Comparison of ENCODE assay signal across 18 cellular contexts in genomic region chr2:217418544-217418943, GRCh38.
A peak's percentile ranks its signal among the peaks of the same experiment; 100 is the strongest.
DNase-seq lines count a peak whose midpoint lies in the region; ATAC-seq and TF ChIP-seq lines count a peak whose summit lies in the region.
"Had no signal": no experiment of that assay in that cellular context is flagged by ENCODE, and none has a peak within 500 bp of the region (broad histone marks: within the 10 kb centered on the region; RNA-seq: fewer than 3 reads in every experiment).

No MANE protein-coding gene starts in this region.

- no peaks in the 10 kb centered on the region for H3K9me3 ChIP-seq in SK-N-SH
- H3K9me3 ChIP-seq in smooth muscle cell (replicated peaks; ENCODE audit: low read depth): no peaks in the 10 kb centered on the region
- no peaks in the 10 kb centered on the region for H3K9me3 ChIP-seq in aorta (ENCODE audit: control insufficient read depth, low read length)
- H3K9me3 ChIP-seq: HAP-1 had no signal

- no peak for TF ChIP-seq EP300 in SK-N-SH (IDR thresholded peaks at IDR 0.05; ENCODE audit: borderline replicate concordance in 1 of 2, low read depth in 1 of 2, low read length in 1 of 2)

- H3K4me1 ChIP-seq in SK-N-SH (ENCODE audit: control insufficient read depth in 1 of 2, insufficient read depth in 2 of 2, low read depth in 1 of 2, low read length in 1 of 2) (0 out of 4 replicates have a peak, but pooled peaks cover 0 to 4% of the 10 kb centered on the region in 2 experiments), smooth muscle cell (ENCODE audit: low read depth) (no peaks in the 10 kb centered on the region), aorta (ENCODE audit: control insufficient read depth in 1 of 2, insufficient read depth in 2 of 2, low read length in 2 of 2) (peaks cover 13 to 16% of the 10 kb centered on the region in 2 donors)

- H3K27me3 ChIP-seq in SK-N-SH (ENCODE audit: insufficient read depth): no peaks in the 10 kb centered on the region
- no peaks in the 10 kb centered on the region for H3K27me3 ChIP-seq in smooth muscle cell (ENCODE audit: low read depth)
- H3K27me3 ChIP-seq in aorta (ENCODE audit: control insufficient read depth in 1 of 2, insufficient read depth in 2 of 2, low read length in 1 of 2): no peaks in the 10 kb centered on the region

- H3F3A ChIP-seq in SK-N-SH (replicated peaks; ENCODE audit: insufficient read depth) (peaks cover 3% of the 10 kb centered on the region), smooth muscle cell (ENCODE audit: low read depth) (no peaks in the 10 kb centered on the region)

- TF ChIP-seq CTCF in SK-N-SH (IDR thresholded peaks at IDR 0.05): no peak
- TF ChIP-seq CTCF in fibroblast of the aortic adventitia (IDR thresholded peaks at IDR 0.05; ENCODE audit: insufficient read depth, low read length): no peak
- no peak for TF ChIP-seq CTCF in smooth muscle cell (IDR thresholded peaks at IDR 0.05; ENCODE audit: borderline replicate concordance, insufficient read depth, poor library complexity, severe bottlenecking)

- H3K9ac ChIP-seq in SK-N-SH (no peak overlapping the region), smooth muscle cell (ENCODE audit: low read depth) (no peak overlapping the region)

- CTCF ChIA-PET in SK-N-SH (lab: Yijun Ruan, JAX): interaction anchor here (1.3 kb wide), 1 partner anchor 29 kb away, joined by 3 read pairs; no protein-coding TSS in a partner anchor

- POLR2A ChIA-PET in SK-N-SH (lab: Yijun Ruan, JAX): no interaction called here

- H3K4me2 ChIP-seq in SK-N-SH (no peak overlapping the region), smooth muscle cell (peak overlapping the region; percentile 4)

- H3K36me3 ChIP-seq in SK-N-SH (replicated peaks in 1 of 2; ENCODE audit: control insufficient read depth in 1 of 2, insufficient read depth in 2 of 2, low read length in 1 of 2) (no peaks in the 10 kb centered on the region), smooth muscle cell (ENCODE audit: low read depth) (no peaks in the 10 kb centered on the region), aorta (ENCODE audit: control insufficient read depth in 1 of 2, insufficient read depth in 2 of 2, low read length in 1 of 2) (no peaks in the 10 kb centered on the region)
- H3K36me3 ChIP-seq: HAP-1 had no signal

- H4K20me1 ChIP-seq in SK-N-SH (ENCODE audit: insufficient read depth): no peaks in the 10 kb centered on the region
- no peaks in the 10 kb centered on the region for H4K20me1 ChIP-seq in smooth muscle cell (ENCODE audit: low read depth)

- H3K79me2 ChIP-seq in SK-N-SH (ENCODE audit: insufficient read depth): no peaks in the 10 kb centered on the region
- no peaks in the 10 kb centered on the region for H3K79me2 ChIP-seq in smooth muscle cell (ENCODE audit: low read depth)

- H3K9me2 ChIP-seq in SK-N-SH: no peaks in the 10 kb centered on the region

- TF ChIP-seq RAD21 in SK-N-SH (IDR thresholded peaks at IDR 0.05; ENCODE audit: low read length): no peak

- H3K27ac ChIP-seq in SK-N-SH (ENCODE audit: low read depth in 2 of 2, low read length in 1 of 2) (peak overlapping the region in 1 of 2 experiments; percentile 15; a peak in 1 of 4 replicates), smooth muscle cell (ENCODE audit: low read depth) (no peak overlapping the region), aorta (ENCODE audit: low read depth in 1 of 2, low read length in 2 of 2) (peak overlapping the region in 1 of 2 donors; percentile 86)
- H3K27ac ChIP-seq: 22Rv1, HL-60 had no signal

- H3K4me3 ChIP-seq in SK-N-SH (ENCODE audit: low read depth in 2 of 2, low read length in 1 of 2) (no peak overlapping the region), fibroblast of the aortic adventitia (ENCODE audit: low read depth, low read length) (no peak overlapping the region), smooth muscle cell (no peak overlapping the region), aorta (ENCODE audit: low read length in 2 of 2) (no peak overlapping the region)
- H3K4me3 ChIP-seq: HAP-1 had no signal

- WGBS in SK-N-SH (ENCODE audit: low lambda C conversion rate): 89% methylated on average over 3 of the region's 3 CpGs
- WGBS in smooth muscle cell (ENCODE audit: low lambda C conversion rate): 92% methylated on average over 3 of the region's 3 CpGs
- WGBS in aorta, 2 donors: 2 to 7% methylated on average over 3 of the region's 3 CpGs

- no peak for ATAC-seq in SK-N-SH treated with all-trans-retinoic acid at 6 μM for 48 hours
- ATAC-seq in aorta (ENCODE audit: low FRiP score): peak; percentile 62
- no peak for ATAC-seq in HG03139 (IDR thresholded peaks at IDR 0.05; ENCODE audit: unreplicated experiment)

- H2AFZ ChIP-seq in SK-N-SH (ENCODE audit: low read depth) (0 out of 2 replicates have a peak overlapping the region, but pooled peaks have one; percentile 11), smooth muscle cell (ENCODE audit: low read depth) (no peak overlapping the region)

- intact Hi-C loops in aorta (cut with DNase I): no loop called here

- DNase-seq in SK-N-SH (no peak), fibroblast of the aortic adventitia (ENCODE audit: low read depth) (peak; percentile 49), smooth muscle cell (lab: John Stamatoyannopoulos, UW; ENCODE audit: unreplicated experiment) (no peak), aorta (no peak), HuH-7 (ENCODE audit: low spot score) (no peak)
- no peak for DNase-seq in stimulated activated CD4-positive, alpha-beta T cell treated with anti-CD3 and anti-CD28 coated beads, Interleukin-4, amount 100 ng/mL, for 24 hours
- DNase-seq: CD4-positive, alpha-beta memory T cell; KBM-7; NCI-H1436; NCI-H2029 treated with DMSO at 0.1 percent for 48 hours; NCI-H2171 treated with DMSO at 0.1 percent for 48 hours; NCI-H446 treated with DMSO at 0.1 percent for 48 hours; NK-92 treated with Interleukin-12 subunit alpha and Interleukin-12 subunit beta, amount 100 ng/mL, for 24 hours had no signal

TF ChIP-seq in SK-N-SH, 30 proteins besides CTCF, POLR2A, EP300 and RAD21:
- no peak for TF ChIP-seq GABPA (IDR thresholded peaks at IDR 0.05; ENCODE audit: low read depth)
- TF ChIP-seq TCF12 (IDR thresholded peaks at IDR 0.05): no peak
- TF ChIP-seq FOXJ3 (CRISPR knock-in tag; IDR thresholded peaks at IDR 0.05): no peak
- TF ChIP-seq MAX (IDR thresholded peaks at IDR 0.05; ENCODE audit: low read depth): no peak
- no peak for TF ChIP-seq SIN3A (IDR thresholded peaks at IDR 0.05; ENCODE audit: borderline replicate concordance, low read depth, low read length)
- TF ChIP-seq MXI1 (IDR thresholded peaks at IDR 0.05; ENCODE audit: low read depth, low read length): no peak
- TF ChIP-seq FOSL2 (IDR thresholded peaks at IDR 0.05; ENCODE audit: borderline replicate concordance, low read depth): no peak
- no peak for TF ChIP-seq MEF2A (IDR thresholded peaks at IDR 0.05; ENCODE audit: borderline replicate concordance, low read depth)
- TF ChIP-seq RCOR1 (IDR thresholded peaks at IDR 0.05; ENCODE audit: low read length): no peak
- no peak for TF ChIP-seq RFX5 (IDR thresholded peaks at IDR 0.05; ENCODE audit: low read length)
TF ChIP-seq in SK-N-SH: peak in this region for 0.

TF ChIP-seq in SK-N-SH treated with all-trans-retinoic acid at 6 μM for 48 hours, 23 proteins besides CTCF, POLR2A, EP300 and RAD21 (continues in another document):
- TF ChIP-seq ESRRG (CRISPR knock-in tag; IDR thresholded peaks at IDR 0.05): no peak
- no peak for TF ChIP-seq ARNTL (CRISPR knock-in tag; IDR thresholded peaks at IDR 0.05; ENCODE audit: borderline replicate concordance, low read depth)
- TF ChIP-seq TSHZ2 (CRISPR knock-in tag; IDR thresholded peaks at IDR 0.05): no peak
- no peak for TF ChIP-seq PPARA (CRISPR knock-in tag; IDR thresholded peaks at IDR 0.05; ENCODE audit: borderline replicate concordance)
- no peak for TF ChIP-seq SNAI2 (CRISPR knock-in tag; IDR thresholded peaks at IDR 0.05)
- no peak for TF ChIP-seq CSDC2 (CRISPR knock-in tag; IDR thresholded peaks at IDR 0.05)
- no peak for TF ChIP-seq ZFP30 (CRISPR knock-in tag; IDR thresholded peaks at IDR 0.05)
- TF ChIP-seq POU6F1 (CRISPR knock-in tag; IDR thresholded peaks at IDR 0.05; ENCODE audit: borderline replicate concordance, low read depth): no peak
